In the genomic region with DNA sequence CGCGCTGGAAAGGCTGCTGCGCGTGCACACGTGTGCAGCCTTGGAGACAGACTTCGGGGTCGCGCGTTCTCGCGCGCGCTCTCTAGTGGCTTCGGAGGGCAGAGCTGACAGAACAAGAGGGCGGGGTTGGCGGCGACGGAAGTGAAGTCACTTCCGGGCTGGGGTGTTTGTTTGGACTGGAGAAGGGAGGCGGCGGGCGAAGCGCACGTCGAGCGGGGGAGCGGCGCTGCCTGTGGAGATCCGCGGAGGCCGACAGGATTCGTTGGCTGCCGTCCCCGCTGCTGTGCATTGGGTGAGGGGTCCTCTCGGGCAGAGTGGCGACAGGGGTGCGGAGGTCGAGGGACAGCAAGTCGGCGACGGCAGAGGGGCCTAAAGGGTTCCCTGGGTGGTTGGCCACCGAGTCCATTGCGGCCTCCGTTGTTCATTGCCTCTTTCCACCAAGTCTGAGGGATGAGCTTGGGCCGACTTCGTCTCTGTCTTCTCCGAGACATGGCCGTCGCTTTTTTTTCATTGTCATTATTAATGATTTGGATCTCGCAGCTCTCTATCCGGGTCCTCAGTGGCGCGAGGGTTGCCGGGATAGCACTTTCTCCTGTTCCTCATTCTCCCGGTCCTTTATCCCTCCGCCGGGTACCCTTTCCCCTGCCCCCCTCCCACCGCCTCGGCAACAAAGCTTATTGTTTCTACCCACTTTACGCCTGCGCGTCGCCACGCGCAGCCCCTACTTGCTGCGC, we compare ENCODE assay signal across 1 cellular context.
TF ChIP-seq lines count a peak whose summit lies in the region.

A gene with protein sequence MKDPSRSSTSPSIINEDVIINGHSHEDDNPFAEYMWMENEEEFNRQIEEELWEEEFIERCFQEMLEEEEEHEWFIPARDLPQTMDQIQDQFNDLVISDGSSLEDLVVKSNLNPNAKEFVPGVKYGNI (plus strand): TSS at position 166 of the 734 bp plus-strand sequence. CDS start 21,931 bp downstream, outside the sequence.

TF ChIP-seq in HepG2, 621 proteins besides CTCF, POLR2A, EP300 and RAD21 (continued from another document and continues in another):
- TF ChIP-seq, protein P1, sequence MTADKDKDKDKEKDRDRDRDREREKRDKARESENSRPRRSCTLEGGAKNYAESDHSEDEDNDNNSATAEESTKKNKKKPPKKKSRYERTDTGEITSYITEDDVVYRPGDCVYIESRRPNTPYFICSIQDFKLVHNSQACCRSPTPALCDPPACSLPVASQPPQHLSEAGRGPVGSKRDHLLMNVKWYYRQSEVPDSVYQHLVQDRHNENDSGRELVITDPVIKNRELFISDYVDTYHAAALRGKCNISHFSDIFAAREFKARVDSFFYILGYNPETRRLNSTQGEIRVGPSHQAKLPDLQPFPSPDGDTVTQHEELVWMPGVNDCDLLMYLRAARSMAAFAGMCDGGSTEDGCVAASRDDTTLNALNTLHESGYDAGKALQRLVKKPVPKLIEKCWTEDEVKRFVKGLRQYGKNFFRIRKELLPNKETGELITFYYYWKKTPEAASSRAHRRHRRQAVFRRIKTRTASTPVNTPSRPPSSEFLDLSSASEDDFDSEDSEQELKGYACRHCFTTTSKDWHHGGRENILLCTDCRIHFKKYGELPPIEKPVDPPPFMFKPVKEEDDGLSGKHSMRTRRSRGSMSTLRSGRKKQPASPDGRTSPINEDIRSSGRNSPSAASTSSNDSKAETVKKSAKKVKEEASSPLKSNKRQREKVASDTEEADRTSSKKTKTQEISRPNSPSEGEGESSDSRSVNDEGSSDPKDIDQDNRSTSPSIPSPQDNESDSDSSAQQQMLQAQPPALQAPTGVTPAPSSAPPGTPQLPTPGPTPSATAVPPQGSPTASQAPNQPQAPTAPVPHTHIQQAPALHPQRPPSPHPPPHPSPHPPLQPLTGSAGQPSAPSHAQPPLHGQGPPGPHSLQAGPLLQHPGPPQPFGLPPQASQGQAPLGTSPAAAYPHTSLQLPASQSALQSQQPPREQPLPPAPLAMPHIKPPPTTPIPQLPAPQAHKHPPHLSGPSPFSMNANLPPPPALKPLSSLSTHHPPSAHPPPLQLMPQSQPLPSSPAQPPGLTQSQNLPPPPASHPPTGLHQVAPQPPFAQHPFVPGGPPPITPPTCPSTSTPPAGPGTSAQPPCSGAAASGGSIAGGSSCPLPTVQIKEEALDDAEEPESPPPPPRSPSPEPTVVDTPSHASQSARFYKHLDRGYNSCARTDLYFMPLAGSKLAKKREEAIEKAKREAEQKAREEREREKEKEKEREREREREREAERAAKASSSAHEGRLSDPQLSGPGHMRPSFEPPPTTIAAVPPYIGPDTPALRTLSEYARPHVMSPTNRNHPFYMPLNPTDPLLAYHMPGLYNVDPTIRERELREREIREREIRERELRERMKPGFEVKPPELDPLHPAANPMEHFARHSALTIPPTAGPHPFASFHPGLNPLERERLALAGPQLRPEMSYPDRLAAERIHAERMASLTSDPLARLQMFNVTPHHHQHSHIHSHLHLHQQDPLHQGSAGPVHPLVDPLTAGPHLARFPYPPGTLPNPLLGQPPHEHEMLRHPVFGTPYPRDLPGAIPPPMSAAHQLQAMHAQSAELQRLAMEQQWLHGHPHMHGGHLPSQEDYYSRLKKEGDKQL (CRISPR knock-in tag; IDR thresholded peaks at IDR 0.05; ENCODE audit: low read depth): no peak
- TF ChIP-seq RCOR2 (CRISPR knock-in tag; IDR thresholded peaks at IDR 0.05): no peak
- TF ChIP-seq, protein P2, sequence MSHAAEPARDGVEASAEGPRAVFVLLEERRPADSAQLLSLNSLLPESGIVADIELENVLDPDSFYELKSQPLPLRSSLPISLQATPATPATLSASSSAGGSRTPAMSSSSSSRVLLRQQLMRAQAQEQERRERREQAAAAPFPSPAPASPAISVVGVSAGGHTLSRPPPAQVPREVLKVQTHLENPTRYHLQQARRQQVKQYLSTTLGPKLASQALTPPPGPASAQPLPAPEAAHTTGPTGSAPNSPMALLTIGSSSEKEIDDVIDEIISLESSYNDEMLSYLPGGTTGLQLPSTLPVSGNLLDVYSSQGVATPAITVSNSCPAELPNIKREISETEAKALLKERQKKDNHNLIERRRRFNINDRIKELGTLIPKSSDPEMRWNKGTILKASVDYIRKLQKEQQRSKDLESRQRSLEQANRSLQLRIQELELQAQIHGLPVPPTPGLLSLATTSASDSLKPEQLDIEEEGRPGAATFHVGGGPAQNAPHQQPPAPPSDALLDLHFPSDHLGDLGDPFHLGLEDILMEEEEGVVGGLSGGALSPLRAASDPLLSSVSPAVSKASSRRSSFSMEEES (CRISPR knock-in tag; IDR thresholded peaks at IDR 0.05): no peak
- TF ChIP-seq, protein P3, sequence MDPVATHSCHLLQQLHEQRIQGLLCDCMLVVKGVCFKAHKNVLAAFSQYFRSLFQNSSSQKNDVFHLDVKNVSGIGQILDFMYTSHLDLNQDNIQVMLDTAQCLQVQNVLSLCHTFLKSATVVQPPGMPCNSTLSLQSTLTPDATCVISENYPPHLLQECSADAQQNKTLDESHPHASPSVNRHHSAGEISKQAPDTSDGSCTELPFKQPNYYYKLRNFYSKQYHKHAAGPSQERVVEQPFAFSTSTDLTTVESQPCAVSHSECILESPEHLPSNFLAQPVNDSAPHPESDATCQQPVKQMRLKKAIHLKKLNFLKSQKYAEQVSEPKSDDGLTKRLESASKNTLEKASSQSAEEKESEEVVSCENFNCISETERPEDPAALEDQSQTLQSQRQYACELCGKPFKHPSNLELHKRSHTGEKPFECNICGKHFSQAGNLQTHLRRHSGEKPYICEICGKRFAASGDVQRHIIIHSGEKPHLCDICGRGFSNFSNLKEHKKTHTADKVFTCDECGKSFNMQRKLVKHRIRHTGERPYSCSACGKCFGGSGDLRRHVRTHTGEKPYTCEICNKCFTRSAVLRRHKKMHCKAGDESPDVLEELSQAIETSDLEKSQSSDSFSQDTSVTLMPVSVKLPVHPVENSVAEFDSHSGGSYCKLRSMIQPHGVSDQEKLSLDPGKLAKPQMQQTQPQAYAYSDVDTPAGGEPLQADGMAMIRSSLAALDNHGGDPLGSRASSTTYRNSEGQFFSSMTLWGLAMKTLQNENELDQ (CRISPR knock-in tag; IDR thresholded peaks at IDR 0.05; ENCODE audit: borderline replicate concordance): no peak
- no peak for TF ChIP-seq MYNN (CRISPR knock-in tag; IDR thresholded peaks at IDR 0.05; ENCODE audit: low read depth)
- peak; percentile 80 for TF ChIP-seq SRSF1 (optimal IDR thresholded peaks at IDR 0.05; ENCODE audit: low read depth, low read length)
- peak; percentile 69; the same call in 1 of the 2 replicates for TF ChIP-seq MAZ (IDR thresholded peaks at IDR 0.05; ENCODE audit: borderline replicate concordance, low read depth, low read length)
- TF ChIP-seq MAZ (CRISPR knock-in tag; IDR thresholded peaks at IDR 0.05; ENCODE audit: low read depth): peak; percentile 81
- 0 out of 2 replicates have a peak, but pooled peaks have one; percentile 12 for TF ChIP-seq MIER3 (CRISPR knock-in tag; IDR thresholded peaks at IDR 0.05; ENCODE audit: borderline replicate concordance)
- TF ChIP-seq SNRNP70 (IDR thresholded peaks at IDR 0.05; ENCODE audit: low read depth, low read length): no peak
- TF ChIP-seq ZNF572 (CRISPR knock-in tag; IDR thresholded peaks at IDR 0.05): peak; percentile 84; the same call in 1 of the 2 replicates
- TF ChIP-seq MTF2 (CRISPR knock-in tag; IDR thresholded peaks at IDR 0.05; ENCODE audit: borderline replicate concordance): no peak
- no peak for TF ChIP-seq ZNF7 (CRISPR knock-in tag; IDR thresholded peaks at IDR 0.05)
- TF ChIP-seq ZNF878 (CRISPR knock-in tag; IDR thresholded peaks at IDR 0.05): peak; percentile 42
- peak; percentile 84 for TF ChIP-seq KDM4B (CRISPR knock-in tag; IDR thresholded peaks at IDR 0.05)
- no peak for TF ChIP-seq ZNF30 (CRISPR knock-in tag; IDR thresholded peaks at IDR 0.05)
- TF ChIP-seq, protein P4, sequence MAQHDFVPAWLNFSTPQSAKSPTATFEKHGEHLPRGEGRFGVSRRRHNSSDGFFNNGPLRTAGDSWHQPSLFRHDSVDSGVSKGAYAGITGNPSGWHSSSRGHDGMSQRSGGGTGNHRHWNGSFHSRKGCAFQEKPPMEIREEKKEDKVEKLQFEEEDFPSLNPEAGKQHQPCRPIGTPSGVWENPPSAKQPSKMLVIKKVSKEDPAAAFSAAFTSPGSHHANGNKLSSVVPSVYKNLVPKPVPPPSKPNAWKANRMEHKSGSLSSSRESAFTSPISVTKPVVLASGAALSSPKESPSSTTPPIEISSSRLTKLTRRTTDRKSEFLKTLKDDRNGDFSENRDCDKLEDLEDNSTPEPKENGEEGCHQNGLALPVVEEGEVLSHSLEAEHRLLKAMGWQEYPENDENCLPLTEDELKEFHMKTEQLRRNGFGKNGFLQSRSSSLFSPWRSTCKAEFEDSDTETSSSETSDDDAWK (CRISPR knock-in tag; IDR thresholded peaks at IDR 0.05): no peak
- no peak for TF ChIP-seq ZNF3 (CRISPR knock-in tag; IDR thresholded peaks at IDR 0.05)
- no peak for TF ChIP-seq ZNF468 (CRISPR knock-in tag; IDR thresholded peaks at IDR 0.05)
- TF ChIP-seq NFYB (CRISPR knock-in tag; IDR thresholded peaks at IDR 0.05): no peak
- TF ChIP-seq ASH2L (IDR thresholded peaks at IDR 0.05; ENCODE audit: insufficient read length, low read depth, low read length): peak; percentile 96
- no peak for TF ChIP-seq NR3C1 (CRISPR knock-in tag; IDR thresholded peaks at IDR 0.05)
- TF ChIP-seq, protein P5, sequence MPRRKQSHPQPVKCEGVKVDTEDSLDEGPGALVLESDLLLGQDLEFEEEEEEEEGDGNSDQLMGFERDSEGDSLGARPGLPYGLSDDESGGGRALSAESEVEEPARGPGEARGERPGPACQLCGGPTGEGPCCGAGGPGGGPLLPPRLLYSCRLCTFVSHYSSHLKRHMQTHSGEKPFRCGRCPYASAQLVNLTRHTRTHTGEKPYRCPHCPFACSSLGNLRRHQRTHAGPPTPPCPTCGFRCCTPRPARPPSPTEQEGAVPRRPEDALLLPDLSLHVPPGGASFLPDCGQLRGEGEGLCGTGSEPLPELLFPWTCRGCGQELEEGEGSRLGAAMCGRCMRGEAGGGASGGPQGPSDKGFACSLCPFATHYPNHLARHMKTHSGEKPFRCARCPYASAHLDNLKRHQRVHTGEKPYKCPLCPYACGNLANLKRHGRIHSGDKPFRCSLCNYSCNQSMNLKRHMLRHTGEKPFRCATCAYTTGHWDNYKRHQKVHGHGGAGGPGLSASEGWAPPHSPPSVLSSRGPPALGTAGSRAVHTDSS (CRISPR knock-in tag; conservative IDR thresholded peaks at IDR 0.05): no peak
- TF ChIP-seq, protein P6, sequence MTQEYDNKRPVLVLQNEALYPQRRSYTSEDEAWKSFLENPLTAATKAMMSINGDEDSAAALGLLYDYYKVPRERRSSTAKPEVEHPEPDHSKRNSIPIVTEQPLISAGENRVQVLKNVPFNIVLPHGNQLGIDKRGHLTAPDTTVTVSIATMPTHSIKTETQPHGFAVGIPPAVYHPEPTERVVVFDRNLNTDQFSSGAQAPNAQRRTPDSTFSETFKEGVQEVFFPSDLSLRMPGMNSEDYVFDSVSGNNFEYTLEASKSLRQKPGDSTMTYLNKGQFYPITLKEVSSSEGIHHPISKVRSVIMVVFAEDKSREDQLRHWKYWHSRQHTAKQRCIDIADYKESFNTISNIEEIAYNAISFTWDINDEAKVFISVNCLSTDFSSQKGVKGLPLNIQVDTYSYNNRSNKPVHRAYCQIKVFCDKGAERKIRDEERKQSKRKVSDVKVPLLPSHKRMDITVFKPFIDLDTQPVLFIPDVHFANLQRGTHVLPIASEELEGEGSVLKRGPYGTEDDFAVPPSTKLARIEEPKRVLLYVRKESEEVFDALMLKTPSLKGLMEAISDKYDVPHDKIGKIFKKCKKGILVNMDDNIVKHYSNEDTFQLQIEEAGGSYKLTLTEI (CRISPR knock-in tag; conservative IDR thresholded peaks at IDR 0.05): no peak
- TF ChIP-seq HNRNPH1 (optimal IDR thresholded peaks at IDR 0.05; ENCODE audit: low read depth, low read length): no peak
- peak; percentile 96 for TF ChIP-seq KDM5B (CRISPR knock-in tag; IDR thresholded peaks at IDR 0.05; ENCODE audit: borderline replicate concordance)
- no peak for TF ChIP-seq EED (CRISPR knock-in tag; IDR thresholded peaks at IDR 0.05)
- TF ChIP-seq, protein P7, sequence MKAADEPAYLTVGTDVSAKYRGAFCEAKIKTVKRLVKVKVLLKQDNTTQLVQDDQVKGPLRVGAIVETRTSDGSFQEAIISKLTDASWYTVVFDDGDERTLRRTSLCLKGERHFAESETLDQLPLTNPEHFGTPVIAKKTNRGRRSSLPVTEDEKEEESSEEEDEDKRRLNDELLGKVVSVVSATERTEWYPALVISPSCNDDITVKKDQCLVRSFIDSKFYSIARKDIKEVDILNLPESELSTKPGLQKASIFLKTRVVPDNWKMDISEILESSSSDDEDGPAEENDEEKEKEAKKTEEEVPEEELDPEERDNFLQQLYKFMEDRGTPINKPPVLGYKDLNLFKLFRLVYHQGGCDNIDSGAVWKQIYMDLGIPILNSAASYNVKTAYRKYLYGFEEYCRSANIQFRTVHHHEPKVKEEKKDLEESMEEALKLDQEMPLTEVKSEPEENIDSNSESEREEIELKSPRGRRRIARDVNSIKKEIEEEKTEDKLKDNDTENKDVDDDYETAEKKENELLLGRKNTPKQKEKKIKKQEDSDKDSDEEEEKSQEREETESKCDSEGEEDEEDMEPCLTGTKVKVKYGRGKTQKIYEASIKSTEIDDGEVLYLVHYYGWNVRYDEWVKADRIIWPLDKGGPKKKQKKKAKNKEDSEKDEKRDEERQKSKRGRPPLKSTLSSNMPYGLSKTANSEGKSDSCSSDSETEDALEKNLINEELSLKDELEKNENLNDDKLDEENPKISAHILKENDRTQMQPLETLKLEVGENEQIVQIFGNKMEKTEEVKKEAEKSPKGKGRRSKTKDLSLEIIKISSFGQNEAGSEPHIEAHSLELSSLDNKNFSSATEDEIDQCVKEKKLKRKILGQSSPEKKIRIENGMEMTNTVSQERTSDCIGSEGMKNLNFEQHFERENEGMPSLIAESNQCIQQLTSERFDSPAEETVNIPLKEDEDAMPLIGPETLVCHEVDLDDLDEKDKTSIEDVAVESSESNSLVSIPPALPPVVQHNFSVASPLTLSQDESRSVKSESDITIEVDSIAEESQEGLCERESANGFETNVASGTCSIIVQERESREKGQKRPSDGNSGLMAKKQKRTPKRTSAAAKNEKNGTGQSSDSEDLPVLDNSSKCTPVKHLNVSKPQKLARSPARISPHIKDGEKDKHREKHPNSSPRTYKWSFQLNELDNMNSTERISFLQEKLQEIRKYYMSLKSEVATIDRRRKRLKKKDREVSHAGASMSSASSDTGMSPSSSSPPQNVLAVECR (CRISPR knock-in tag; IDR thresholded peaks at IDR 0.05; ENCODE audit: borderline replicate concordance): peak; percentile 91
- TF ChIP-seq KLF9 (CRISPR knock-in tag; IDR thresholded peaks at IDR 0.05; ENCODE audit: low read depth): no peak; the same call in 1 of the 2 replicates
- no peak; the same call in 1 of the 2 replicates for TF ChIP-seq ZNF383 (CRISPR knock-in tag; IDR thresholded peaks at IDR 0.05; ENCODE audit: borderline replicate concordance)
- TF ChIP-seq, protein P8, sequence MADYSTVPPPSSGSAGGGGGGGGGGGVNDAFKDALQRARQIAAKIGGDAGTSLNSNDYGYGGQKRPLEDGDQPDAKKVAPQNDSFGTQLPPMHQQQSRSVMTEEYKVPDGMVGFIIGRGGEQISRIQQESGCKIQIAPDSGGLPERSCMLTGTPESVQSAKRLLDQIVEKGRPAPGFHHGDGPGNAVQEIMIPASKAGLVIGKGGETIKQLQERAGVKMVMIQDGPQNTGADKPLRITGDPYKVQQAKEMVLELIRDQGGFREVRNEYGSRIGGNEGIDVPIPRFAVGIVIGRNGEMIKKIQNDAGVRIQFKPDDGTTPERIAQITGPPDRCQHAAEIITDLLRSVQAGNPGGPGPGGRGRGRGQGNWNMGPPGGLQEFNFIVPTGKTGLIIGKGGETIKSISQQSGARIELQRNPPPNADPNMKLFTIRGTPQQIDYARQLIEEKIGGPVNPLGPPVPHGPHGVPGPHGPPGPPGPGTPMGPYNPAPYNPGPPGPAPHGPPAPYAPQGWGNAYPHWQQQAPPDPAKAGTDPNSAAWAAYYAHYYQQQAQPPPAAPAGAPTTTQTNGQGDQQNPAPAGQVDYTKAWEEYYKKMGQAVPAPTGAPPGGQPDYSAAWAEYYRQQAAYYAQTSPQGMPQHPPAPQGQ (CRISPR knock-in tag; IDR thresholded peaks at IDR 0.05; ENCODE audit: borderline replicate concordance): 0 out of 2 replicates have a peak, but pooled peaks have one; percentile 23
- TF ChIP-seq PCBP2 (optimal IDR thresholded peaks at IDR 0.05; ENCODE audit: low read depth, low read length, poor library complexity, severe bottlenecking): no peak
